In the genomic region with DNA sequence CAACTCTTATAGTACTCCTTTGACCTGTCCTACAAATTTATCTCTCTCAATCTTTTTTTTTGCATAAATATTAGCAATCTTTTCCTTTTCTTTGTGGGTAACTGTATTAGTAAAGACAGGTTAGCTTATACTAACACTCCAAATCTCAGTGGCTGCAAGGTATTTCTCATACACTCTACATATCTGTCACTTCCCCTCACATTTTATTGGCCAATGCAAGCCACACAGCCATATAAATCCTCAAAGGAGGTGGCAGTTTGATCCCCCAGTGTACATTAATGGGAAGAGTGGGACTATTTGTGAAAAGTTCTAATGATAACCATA, we compare ENCODE assay signal across 9 cellular contexts. TPM values are rescaled to one million over a fixed set of nuclear protein-coding genes. Genes with fewer than 3 reads are reported as not detected.
DNase-seq lines count a peak whose midpoint lies in the region; ATAC-seq and TF ChIP-seq lines count a peak whose summit lies in the region.
"Had no signal": no experiment of that assay in that cellular context is flagged by ENCODE, and none has a peak within 500 bp of the region (broad histone marks: within the 10 kb centered on the region; RNA-seq: fewer than 3 reads in every experiment).

No MANE protein-coding gene starts in this region.

- no peak for TF ChIP-seq EP300 in ovary (IDR thresholded peaks at IDR 0.05)

- H3K9me3 ChIP-seq in ovary, result no peaks in the 10 kb centered on the region
- H3K9me3 ChIP-seq in testis, result no peaks in the 10 kb centered on the region

- intact Hi-C loops in ovary (cut with DNase I) (loop anchor here in 1 of 4 donors (10.0 kb wide), 1 partner anchor 347 kb away; a partner anchor contains a TSS), testis (cut with DNase I; ENCODE audit: low total_unique reads) (no loop called here)

- H3K27me3 ChIP-seq in ovary (no peaks in the 10 kb centered on the region), testis (no peaks in the 10 kb centered on the region)

- no peak for TF ChIP-seq CTCF in ovary (IDR thresholded peaks at IDR 0.05)
- no peak for TF ChIP-seq CTCF in testis (IDR thresholded peaks at IDR 0.05)

- H3K4me3 ChIP-seq in ovary (peak overlapping the region; percentile 0), testis (peak overlapping the region in 1 of 2 donors; percentile 27)

- ATAC-seq in HG03442 (IDR thresholded peaks at IDR 0.05; ENCODE audit: unreplicated experiment), result peak; percentile 43

- H3K4me1 ChIP-seq in ovary (ENCODE audit: insufficient read depth) (peaks cover 2% of the 10 kb centered on the region), testis (no peaks in the 10 kb centered on the region)

- H3K36me3 ChIP-seq in ovary, result no peaks in the 10 kb centered on the region
- no peaks in the 10 kb centered on the region for H3K36me3 ChIP-seq in testis (ENCODE audit: low read depth, missing control alignments)

- DNase-seq in SIG-M5 treated with dmso at 0.1 percent for 504 hours (lab: John Stamatoyannopoulos, UW; ENCODE audit: unreplicated experiment) (peak; percentile 65), SIG-M5 (lab: John Stamatoyannopoulos, UW) (no peak), caudate nucleus (lab: John Stamatoyannopoulos, UW) (no peak), ovary (no peak), T-helper 9 cell (no peak), testis (no peak), cerebellum (ENCODE audit: low spot score) (no peak)

- TF ChIP-seq POLR2A in ovary (IDR thresholded peaks at IDR 0.05) (no peak), testis (IDR thresholded peaks at IDR 0.05) (no peak)

- H3K27ac ChIP-seq in caudate nucleus (ENCODE audit: low read depth, low read length), result peak overlapping the region; percentile 32
- H3K27ac ChIP-seq in ovary, result no peak overlapping the region
- H3K27ac ChIP-seq in testis, result no peak overlapping the region
- H3K27ac ChIP-seq: 22Rv1 had no signal

RNA-seq across cellular contexts. Expression of a gene that starts 42.6 kb away (rescaled TPM):
- 10 to 100 TPM; 16.2 to 29.4 (median 17.4) TPM for total RNA-seq in ovary
- polyA plus RNA-seq in ovary, result 10 to 100 TPM; 17.0 to 17.2 TPM
- 10 to 100 TPM; 29.9 to 38.0 TPM for total RNA-seq in testis
- 19.0 TPM for polyA plus RNA-seq in testis (ENCODE audit: insufficient read depth, low read depth, low replicate concordance)
- 34.3 TPM for total RNA-seq in cerebellum
